Comparison of ENCODE assay signal across 2 cellular contexts in genomic region chr6:57327311-57327710, GRCh38.
TF ChIP-seq lines count a peak whose summit lies in the region.

No MANE protein-coding gene starts in this region.

TF ChIP-seq in HepG2, 621 proteins besides CTCF, POLR2A, EP300 and RAD21:
- TF ChIP-seq ZNF816 (CRISPR knock-in tag; IDR thresholded peaks at IDR 0.05; ENCODE audit: borderline replicate concordance) (no peak), THYN1 (CRISPR knock-in tag; IDR thresholded peaks at IDR 0.05; ENCODE audit: borderline replicate concordance, low read depth) (no peak), EHMT2 (IDR thresholded peaks at IDR 0.05; ENCODE audit: borderline replicate concordance, low read depth, low read length) (no peak), SETDB1 (CRISPR knock-in tag; IDR thresholded peaks at IDR 0.05; ENCODE audit: borderline replicate concordance) (no peak), MIER3 (CRISPR knock-in tag; IDR thresholded peaks at IDR 0.05; ENCODE audit: borderline replicate concordance) (no peak), PREB (CRISPR knock-in tag; IDR thresholded peaks at IDR 0.05) (no peak), MAFK (conservative IDR thresholded peaks at IDR 0.05 in 1 of 2, IDR thresholded peaks at IDR 0.05 in 1 of 2; ENCODE audit: low read length in 2 of 2) (peak; percentile 62 to 73), ARHGAP35 (CRISPR knock-in tag; IDR thresholded peaks at IDR 0.05; ENCODE audit: borderline replicate concordance) (no peak), MAFF (IDR thresholded peaks at IDR 0.05; ENCODE audit: low read depth, low read length) (peak; percentile 44)
- TF ChIP-seq, protein P1, sequence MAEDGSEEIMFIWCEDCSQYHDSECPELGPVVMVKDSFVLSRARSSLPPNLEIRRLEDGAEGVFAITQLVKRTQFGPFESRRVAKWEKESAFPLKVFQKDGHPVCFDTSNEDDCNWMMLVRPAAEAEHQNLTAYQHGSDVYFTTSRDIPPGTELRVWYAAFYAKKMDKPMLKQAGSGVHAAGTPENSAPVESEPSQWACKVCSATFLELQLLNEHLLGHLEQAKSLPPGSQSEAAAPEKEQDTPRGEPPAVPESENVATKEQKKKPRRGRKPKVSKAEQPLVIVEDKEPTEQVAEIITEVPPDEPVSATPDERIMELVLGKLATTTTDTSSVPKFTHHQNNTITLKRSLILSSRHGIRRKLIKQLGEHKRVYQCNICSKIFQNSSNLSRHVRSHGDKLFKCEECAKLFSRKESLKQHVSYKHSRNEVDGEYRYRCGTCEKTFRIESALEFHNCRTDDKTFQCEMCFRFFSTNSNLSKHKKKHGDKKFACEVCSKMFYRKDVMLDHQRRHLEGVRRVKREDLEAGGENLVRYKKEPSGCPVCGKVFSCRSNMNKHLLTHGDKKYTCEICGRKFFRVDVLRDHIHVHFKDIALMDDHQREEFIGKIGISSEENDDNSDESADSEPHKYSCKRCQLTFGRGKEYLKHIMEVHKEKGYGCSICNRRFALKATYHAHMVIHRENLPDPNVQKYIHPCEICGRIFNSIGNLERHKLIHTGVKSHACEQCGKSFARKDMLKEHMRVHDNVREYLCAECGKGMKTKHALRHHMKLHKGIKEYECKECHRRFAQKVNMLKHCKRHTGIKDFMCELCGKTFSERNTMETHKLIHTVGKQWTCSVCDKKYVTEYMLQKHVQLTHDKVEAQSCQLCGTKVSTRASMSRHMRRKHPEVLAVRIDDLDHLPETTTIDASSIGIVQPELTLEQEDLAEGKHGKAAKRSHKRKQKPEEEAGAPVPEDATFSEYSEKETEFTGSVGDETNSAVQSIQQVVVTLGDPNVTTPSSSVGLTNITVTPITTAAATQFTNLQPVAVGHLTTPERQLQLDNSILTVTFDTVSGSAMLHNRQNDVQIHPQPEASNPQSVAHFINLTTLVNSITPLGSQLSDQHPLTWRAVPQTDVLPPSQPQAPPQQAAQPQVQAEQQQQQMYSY (CRISPR knock-in tag; IDR thresholded peaks at IDR 0.05): no peak
- TF ChIP-seq, protein P2, sequence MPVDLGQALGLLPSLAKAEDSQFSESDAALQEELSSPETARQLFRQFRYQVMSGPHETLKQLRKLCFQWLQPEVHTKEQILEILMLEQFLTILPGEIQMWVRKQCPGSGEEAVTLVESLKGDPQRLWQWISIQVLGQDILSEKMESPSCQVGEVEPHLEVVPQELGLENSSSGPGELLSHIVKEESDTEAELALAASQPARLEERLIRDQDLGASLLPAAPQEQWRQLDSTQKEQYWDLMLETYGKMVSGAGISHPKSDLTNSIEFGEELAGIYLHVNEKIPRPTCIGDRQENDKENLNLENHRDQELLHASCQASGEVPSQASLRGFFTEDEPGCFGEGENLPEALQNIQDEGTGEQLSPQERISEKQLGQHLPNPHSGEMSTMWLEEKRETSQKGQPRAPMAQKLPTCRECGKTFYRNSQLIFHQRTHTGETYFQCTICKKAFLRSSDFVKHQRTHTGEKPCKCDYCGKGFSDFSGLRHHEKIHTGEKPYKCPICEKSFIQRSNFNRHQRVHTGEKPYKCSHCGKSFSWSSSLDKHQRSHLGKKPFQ (CRISPR knock-in tag; IDR thresholded peaks at IDR 0.05; ENCODE audit: insufficient replicate concordance): no peak
- TF ChIP-seq, protein P3, sequence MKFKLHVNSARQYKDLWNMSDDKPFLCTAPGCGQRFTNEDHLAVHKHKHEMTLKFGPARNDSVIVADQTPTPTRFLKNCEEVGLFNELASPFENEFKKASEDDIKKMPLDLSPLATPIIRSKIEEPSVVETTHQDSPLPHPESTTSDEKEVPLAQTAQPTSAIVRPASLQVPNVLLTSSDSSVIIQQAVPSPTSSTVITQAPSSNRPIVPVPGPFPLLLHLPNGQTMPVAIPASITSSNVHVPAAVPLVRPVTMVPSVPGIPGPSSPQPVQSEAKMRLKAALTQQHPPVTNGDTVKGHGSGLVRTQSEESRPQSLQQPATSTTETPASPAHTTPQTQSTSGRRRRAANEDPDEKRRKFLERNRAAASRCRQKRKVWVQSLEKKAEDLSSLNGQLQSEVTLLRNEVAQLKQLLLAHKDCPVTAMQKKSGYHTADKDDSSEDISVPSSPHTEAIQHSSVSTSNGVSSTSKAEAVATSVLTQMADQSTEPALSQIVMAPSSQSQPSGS (CRISPR knock-in tag; IDR thresholded peaks at IDR 0.05): no peak

TF ChIP-seq in GM12878, 131 proteins besides CTCF, POLR2A, EP300 and RAD21:
- TF ChIP-seq HSF1 (IDR thresholded peaks at IDR 0.05; ENCODE audit: low read depth, low read length) (no peak), CBX3 (IDR thresholded peaks at IDR 0.05; ENCODE audit: borderline replicate concordance, low read depth) (no peak), SIN3A (IDR thresholded peaks at IDR 0.05; ENCODE audit: low read depth, low read length) (no peak), MAX (IDR thresholded peaks at IDR 0.05; ENCODE audit: low read depth, low read length) (no peak), CREB1 (IDR thresholded peaks at IDR 0.05; ENCODE audit: low read depth) (no peak), IRF4 (IDR thresholded peaks at IDR 0.05; ENCODE audit: low read depth, low read length) (no peak), WRNIP1 (IDR thresholded peaks at IDR 0.05; ENCODE audit: borderline replicate concordance, low read depth, low read length) (no peak), ZBED1 (IDR thresholded peaks at IDR 0.05; ENCODE audit: borderline replicate concordance) (no peak), FOS (IDR thresholded peaks at IDR 0.05; ENCODE audit: borderline replicate concordance, extremely low read depth, insufficient read length) (no peak), EGR1 (IDR thresholded peaks at IDR 0.05; ENCODE audit: borderline replicate concordance in 1 of 2, low read depth in 2 of 2, low read length in 2 of 2) (no peak), SKIL (IDR thresholded peaks at IDR 0.05; ENCODE audit: low read depth, poor library complexity, severe bottlenecking) (no peak), CEBPZ (IDR thresholded peaks at IDR 0.05; ENCODE audit: low read depth, low read length) (no peak), RFX5 (IDR thresholded peaks at IDR 0.05; ENCODE audit: low read depth, low read length) (no peak), ZNF24 (IDR thresholded peaks at IDR 0.05) (no peak), NR2F1 (conservative IDR thresholded peaks at IDR 0.05) (no peak), RCOR1 (conservative IDR thresholded peaks at IDR 0.05; ENCODE audit: low read depth, low read length) (no peak)
- TF ChIP-seq, protein P4, sequence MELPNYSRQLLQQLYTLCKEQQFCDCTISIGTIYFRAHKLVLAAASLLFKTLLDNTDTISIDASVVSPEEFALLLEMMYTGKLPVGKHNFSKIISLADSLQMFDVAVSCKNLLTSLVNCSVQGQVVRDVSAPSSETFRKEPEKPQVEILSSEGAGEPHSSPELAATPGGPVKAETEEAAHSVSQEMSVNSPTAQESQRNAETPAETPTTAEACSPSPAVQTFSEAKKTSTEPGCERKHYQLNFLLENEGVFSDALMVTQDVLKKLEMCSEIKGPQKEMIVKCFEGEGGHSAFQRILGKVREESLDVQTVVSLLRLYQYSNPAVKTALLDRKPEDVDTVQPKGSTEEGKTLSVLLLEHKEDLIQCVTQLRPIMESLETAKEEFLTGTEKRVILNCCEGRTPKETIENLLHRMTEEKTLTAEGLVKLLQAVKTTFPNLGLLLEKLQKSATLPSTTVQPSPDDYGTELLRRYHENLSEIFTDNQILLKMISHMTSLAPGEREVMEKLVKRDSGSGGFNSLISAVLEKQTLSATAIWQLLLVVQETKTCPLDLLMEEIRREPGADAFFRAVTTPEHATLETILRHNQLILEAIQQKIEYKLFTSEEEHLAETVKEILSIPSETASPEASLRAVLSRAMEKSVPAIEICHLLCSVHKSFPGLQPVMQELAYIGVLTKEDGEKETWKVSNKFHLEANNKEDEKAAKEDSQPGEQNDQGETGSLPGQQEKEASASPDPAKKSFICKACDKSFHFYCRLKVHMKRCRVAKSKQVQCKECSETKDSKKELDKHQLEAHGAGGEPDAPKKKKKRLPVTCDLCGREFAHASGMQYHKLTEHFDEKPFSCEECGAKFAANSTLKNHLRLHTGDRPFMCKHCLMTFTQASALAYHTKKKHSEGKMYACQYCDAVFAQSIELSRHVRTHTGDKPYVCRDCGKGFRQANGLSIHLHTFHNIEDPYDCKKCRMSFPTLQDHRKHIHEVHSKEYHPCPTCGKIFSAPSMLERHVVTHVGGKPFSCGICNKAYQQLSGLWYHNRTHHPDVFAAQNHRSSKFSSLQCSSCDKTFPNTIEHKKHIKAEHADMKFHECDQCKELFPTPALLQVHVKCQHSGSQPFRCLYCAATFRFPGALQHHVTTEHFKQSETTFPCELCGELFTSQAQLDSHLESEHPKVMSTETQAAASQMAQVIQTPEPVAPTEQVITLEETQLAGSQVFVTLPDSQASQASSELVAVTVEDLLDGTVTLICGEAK (IDR thresholded peaks at IDR 0.05; ENCODE audit: borderline replicate concordance): no peak
- TF ChIP-seq, protein P3 (IDR thresholded peaks at IDR 0.05; ENCODE audit: low read length): no peak
